Comparison of ENCODE assay signal across 8 cellular contexts in the genomic region with DNA sequence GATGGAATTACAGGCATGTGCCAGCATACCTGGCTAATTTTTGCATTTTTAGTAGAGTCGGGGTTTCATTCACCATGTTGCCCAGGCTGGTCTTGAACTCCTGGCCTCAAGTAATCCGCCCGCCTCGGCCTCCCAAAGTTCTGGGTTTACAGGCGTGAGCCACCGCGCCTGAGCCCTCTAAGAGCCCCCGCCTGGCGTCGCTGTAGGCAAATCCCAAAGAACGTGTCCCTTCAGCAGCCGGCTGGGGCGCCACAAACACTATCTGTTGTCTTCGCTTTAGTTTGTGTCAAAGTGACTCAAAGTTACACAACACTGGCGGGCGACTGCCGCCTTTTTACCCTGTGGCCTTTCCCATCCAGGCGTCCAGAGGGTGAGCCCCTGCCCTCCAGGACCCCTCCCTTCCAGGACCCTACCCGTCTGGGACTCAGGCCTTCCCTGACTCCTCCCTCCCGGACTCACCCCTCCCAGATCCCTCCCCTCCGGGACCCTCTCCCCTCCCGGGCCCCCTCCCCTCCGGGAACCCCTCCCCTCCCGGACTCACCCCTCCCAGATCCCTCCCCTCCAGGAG. TPM values are rescaled to one million over a fixed set of nuclear protein-coding genes. Genes with fewer than 3 reads are reported as not detected.
A peak's percentile ranks its signal among the peaks of the same experiment; 100 is the strongest.
DNase-seq lines count a peak whose midpoint lies in the region; ATAC-seq and TF ChIP-seq lines count a peak whose summit lies in the region.

No MANE protein-coding gene starts in this region.

- peak overlapping the region; percentile 20 to 79 (median 60) for H3K4me3 ChIP-seq in liver (ENCODE audit: low read depth in 1 of 3, low read length in 3 of 3)

- peak overlapping the region; percentile 100 for H3K27ac ChIP-seq in liver (ENCODE audit: low read depth in 1 of 2, low read length in 2 of 2)

- ATAC-seq in GM19328 (IDR thresholded peaks at IDR 0.05; ENCODE audit: unreplicated experiment) (peak; percentile 31), HG03521 (IDR thresholded peaks at IDR 0.05; ENCODE audit: unreplicated experiment) (peak; percentile 27)

- H3K4me1 ChIP-seq in liver (ENCODE audit: control insufficient read depth in 4 of 4, insufficient read depth in 4 of 4, low read length in 3 of 4): peaks cover 20 to 59% (median 50%) of the 10 kb centered on the region in 4 donors

- 2% methylated on average over 24 of the region's 24 CpGs for WGBS in liver

- no peaks in the 10 kb centered on the region for H3K27me3 ChIP-seq in liver (ENCODE audit: control insufficient read depth in 4 of 4, insufficient read depth in 4 of 4, low read length in 3 of 4)

- DNase-seq in AG20443 (ENCODE audit: low spot score) (peak; percentile 92), NCI-H748 (lab: John Stamatoyannopoulos, UW; ENCODE audit: unreplicated experiment) (peak; percentile 86), dermis blood vessel endothelial cell (peak; percentile 96)
- peak; percentile 75 to 85 for DNase-seq in activated CD4-positive, alpha-beta T cell treated with anti-CD3 and anti-CD28 coated beads, Interleukin-2, amount 50 U/mL, for 24 hours (ENCODE audit: low read depth in 1 of 2, low spot score in 1 of 2)
- peak; percentile 81 to 83 for DNase-seq in stimulated activated CD4-positive, alpha-beta T cell treated with anti-CD3 and anti-CD28 coated beads, Interleukin-2, amount 100 ng/mL, for 48 hours

- H3K9me3 ChIP-seq in liver (ENCODE audit: control insufficient read depth in 4 of 4, low read length in 3 of 4): no peaks in the 10 kb centered on the region

- peaks cover 7 to 15% (median 12%) of the 10 kb centered on the region in 4 donors for H3K36me3 ChIP-seq in liver (ENCODE audit: control insufficient read depth in 4 of 4, insufficient read depth in 3 of 4, low read depth in 1 of 4, low read length in 3 of 4)

- H3K9ac ChIP-seq in liver (ENCODE audit: low read depth in 1 of 2, low read length in 2 of 2): peak overlapping the region in 1 of 2 donors; percentile 95

- TF ChIP-seq CTCF in liver (IDR thresholded peaks at IDR 0.05; ENCODE audit: low read depth, low read length, missing input control): peak; percentile 92

- TF ChIP-seq RAD21 in liver (IDR thresholded peaks at IDR 0.05): peak; percentile 87 to 90

TF ChIP-seq in liver, 16 proteins besides CTCF, POLR2A, EP300 and RAD21:
- TF ChIP-seq FOXA2 (IDR thresholded peaks at IDR 0.05) (no peak), TAF1 (conservative IDR thresholded peaks at IDR 0.05) (peak; percentile 33), FOXA1 (IDR thresholded peaks at IDR 0.05) (no peak), NR2F2 (IDR thresholded peaks at IDR 0.05) (peak; percentile 59), JUND (IDR thresholded peaks at IDR 0.05) (peak in 1 of 2 donors; percentile 30), GABPA (IDR thresholded peaks at IDR 0.05 in 1 of 2, conservative IDR thresholded peaks at IDR 0.05 in 1 of 2) (no peak), YY1 (IDR thresholded peaks at IDR 0.05) (no peak), HNF4A (conservative IDR thresholded peaks at IDR 0.05) (peak; percentile 24 to 38), HNF4G (IDR thresholded peaks at IDR 0.05) (peak; percentile 8), RXRA (IDR thresholded peaks at IDR 0.05) (peak; percentile 57 to 67), EGR1 (IDR thresholded peaks at IDR 0.05; ENCODE audit: low read depth in 2 of 2) (no peak), SP1 (IDR thresholded peaks at IDR 0.05) (peak; percentile 57)
- TF ChIP-seq, protein P1, sequence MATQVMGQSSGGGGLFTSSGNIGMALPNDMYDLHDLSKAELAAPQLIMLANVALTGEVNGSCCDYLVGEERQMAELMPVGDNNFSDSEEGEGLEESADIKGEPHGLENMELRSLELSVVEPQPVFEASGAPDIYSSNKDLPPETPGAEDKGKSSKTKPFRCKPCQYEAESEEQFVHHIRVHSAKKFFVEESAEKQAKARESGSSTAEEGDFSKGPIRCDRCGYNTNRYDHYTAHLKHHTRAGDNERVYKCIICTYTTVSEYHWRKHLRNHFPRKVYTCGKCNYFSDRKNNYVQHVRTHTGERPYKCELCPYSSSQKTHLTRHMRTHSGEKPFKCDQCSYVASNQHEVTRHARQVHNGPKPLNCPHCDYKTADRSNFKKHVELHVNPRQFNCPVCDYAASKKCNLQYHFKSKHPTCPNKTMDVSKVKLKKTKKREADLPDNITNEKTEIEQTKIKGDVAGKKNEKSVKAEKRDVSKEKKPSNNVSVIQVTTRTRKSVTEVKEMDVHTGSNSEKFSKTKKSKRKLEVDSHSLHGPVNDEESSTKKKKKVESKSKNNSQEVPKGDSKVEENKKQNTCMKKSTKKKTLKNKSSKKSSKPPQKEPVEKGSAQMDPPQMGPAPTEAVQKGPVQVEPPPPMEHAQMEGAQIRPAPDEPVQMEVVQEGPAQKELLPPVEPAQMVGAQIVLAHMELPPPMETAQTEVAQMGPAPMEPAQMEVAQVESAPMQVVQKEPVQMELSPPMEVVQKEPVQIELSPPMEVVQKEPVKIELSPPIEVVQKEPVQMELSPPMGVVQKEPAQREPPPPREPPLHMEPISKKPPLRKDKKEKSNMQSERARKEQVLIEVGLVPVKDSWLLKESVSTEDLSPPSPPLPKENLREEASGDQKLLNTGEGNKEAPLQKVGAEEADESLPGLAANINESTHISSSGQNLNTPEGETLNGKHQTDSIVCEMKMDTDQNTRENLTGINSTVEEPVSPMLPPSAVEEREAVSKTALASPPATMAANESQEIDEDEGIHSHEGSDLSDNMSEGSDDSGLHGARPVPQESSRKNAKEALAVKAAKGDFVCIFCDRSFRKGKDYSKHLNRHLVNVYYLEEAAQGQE (IDR thresholded peaks at IDR 0.05): peak; percentile 53
- TF ChIP-seq, protein P2, sequence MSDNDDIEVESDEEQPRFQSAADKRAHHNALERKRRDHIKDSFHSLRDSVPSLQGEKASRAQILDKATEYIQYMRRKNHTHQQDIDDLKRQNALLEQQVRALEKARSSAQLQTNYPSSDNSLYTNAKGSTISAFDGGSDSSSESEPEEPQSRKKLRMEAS (IDR thresholded peaks at IDR 0.05): no peak
- TF ChIP-seq, protein P3, sequence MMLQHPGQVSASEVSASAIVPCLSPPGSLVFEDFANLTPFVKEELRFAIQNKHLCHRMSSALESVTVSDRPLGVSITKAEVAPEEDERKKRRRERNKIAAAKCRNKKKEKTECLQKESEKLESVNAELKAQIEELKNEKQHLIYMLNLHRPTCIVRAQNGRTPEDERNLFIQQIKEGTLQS (IDR thresholded peaks at IDR 0.05): peak; percentile 37
- TF ChIP-seq, protein P4, sequence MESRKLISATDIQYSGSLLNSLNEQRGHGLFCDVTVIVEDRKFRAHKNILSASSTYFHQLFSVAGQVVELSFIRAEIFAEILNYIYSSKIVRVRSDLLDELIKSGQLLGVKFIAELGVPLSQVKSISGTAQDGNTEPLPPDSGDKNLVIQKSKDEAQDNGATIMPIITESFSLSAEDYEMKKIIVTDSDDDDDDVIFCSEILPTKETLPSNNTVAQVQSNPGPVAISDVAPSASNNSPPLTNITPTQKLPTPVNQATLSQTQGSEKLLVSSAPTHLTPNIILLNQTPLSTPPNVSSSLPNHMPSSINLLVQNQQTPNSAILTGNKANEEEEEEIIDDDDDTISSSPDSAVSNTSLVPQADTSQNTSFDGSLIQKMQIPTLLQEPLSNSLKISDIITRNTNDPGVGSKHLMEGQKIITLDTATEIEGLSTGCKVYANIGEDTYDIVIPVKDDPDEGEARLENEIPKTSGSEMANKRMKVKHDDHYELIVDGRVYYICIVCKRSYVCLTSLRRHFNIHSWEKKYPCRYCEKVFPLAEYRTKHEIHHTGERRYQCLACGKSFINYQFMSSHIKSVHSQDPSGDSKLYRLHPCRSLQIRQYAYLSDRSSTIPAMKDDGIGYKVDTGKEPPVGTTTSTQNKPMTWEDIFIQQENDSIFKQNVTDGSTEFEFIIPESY (IDR thresholded peaks at IDR 0.05): no peak

RNA-seq across cellular contexts. Expression of a gene that starts 0.9 kb away (rescaled TPM):
- total RNA-seq in dermis blood vessel endothelial cell (130 and 158 TPM in 2 replicates), liver (10 to 100 TPM; 45.3 to 70.9 TPM)
- 10 to 100 TPM; 83.8 to 91.0 TPM for polyA plus RNA-seq in liver

Comparison
In these comparisons a context has a peak if more than half of its experiments do, and no peak if none do; other contexts are left out.
1. Peak in every context shown above with its lines: DNase-seq, ATAC-seq, H3K4me3 ChIP-seq and H3K27ac ChIP-seq.